ENCODE assay signal across 8 cellular contexts in the genomic region with DNA sequence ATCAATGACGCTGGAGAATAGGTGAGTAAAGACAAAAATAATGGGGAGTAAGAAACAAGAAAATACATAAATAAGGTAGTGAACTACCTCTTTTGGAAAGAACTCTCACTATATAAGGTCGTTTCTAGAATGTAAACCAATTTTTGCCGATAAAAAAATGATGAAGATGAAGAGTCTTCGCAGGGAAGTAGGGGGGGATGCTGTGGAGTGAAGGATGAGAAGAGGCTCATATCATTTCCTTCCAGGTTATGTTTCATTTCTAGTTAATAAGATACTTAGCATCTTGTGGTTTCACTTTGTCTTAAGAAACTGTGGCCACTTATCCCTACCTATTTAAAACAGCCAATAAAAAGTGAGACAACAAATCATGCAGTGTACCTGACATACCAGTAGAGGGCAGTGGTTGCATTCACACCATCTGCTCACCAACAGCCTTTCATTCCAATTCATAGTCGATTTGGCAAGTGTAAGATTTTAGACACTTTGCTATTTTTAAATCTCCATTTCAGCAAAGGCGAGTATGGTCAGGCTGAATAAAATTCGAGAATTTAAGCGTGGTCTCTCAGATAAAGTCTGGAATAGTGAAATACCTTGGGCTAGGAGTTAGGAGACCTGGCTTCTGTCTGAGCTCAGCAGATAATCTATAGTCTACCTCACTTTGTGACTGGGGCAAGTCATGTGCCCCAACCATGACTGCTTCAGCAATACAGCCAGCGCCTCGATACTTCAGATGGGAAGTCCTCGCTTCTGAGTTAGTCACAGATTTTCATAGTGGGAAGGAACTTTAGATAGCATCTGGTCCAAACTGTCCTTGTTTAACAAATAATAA. TPM values are rescaled to one million over a fixed set of nuclear protein-coding genes. Genes with fewer than 3 reads are reported as not detected.
DNase-seq lines count a peak whose midpoint lies in the region; ATAC-seq and FAIRE-seq lines count a peak whose summit lies in the region.

No MANE protein-coding gene starts in this region.

- H3K4me3 ChIP-seq in trophoblast cell (ENCODE audit: low read depth, low read length): no peak overlapping the region

- no CpG with 5 or more reads among the region's 11 CpGs for WGBS in trophoblast cell (ENCODE audit: extremely low coverage, insufficient coverage, insufficient read length)

- no peak overlapping the region for H4K8ac ChIP-seq in trophoblast cell (ENCODE audit: low read depth, low read length)

- H3K79me2 ChIP-seq in trophoblast cell (ENCODE audit: control insufficient read depth, insufficient read depth, low read length, poor library complexity): no peaks in the 10 kb centered on the region

- no peak overlapping the region for H3K14ac ChIP-seq in trophoblast cell (ENCODE audit: low read length)

- FAIRE-seq in G401.6 (lab: Jason Lieb, UNC): peak; percentile 96

- H2BK5ac ChIP-seq in trophoblast cell (ENCODE audit: low read depth, low read length, poor library complexity): no peak overlapping the region

- H3K4ac ChIP-seq in trophoblast cell (ENCODE audit: low read depth, low read length): no peak overlapping the region

- H3K27me3 ChIP-seq in trophoblast cell (ENCODE audit: insufficient read depth, low read length): no peaks in the 10 kb centered on the region

- no peak overlapping the region for H3K4me2 ChIP-seq in trophoblast cell (ENCODE audit: low read length)

- H2BK12ac ChIP-seq in trophoblast cell (ENCODE audit: low read length): no peak overlapping the region

- H2BK120ac ChIP-seq in trophoblast cell (ENCODE audit: insufficient read depth, low read length, poor library complexity): no peak overlapping the region

- peak; percentile 86 for ATAC-seq in GM21381 (IDR thresholded peaks at IDR 0.05; ENCODE audit: unreplicated experiment)

- no peaks in the 10 kb centered on the region for H3K4me1 ChIP-seq in trophoblast cell (ENCODE audit: control insufficient read depth in 1 of 2, insufficient read depth in 2 of 2, low read length in 2 of 2)

- DNase-seq in HK-2 (ENCODE audit: unreplicated experiment) (peak; percentile 17), NOMO-1 treated with dmso at 0.1 percent for 144 hours (lab: John Stamatoyannopoulos, UW; ENCODE audit: unreplicated experiment) (peak; percentile 22), globus pallidus (ENCODE audit: low spot score) (peak; percentile 51), trophoblast cell (peak; percentile 25 to 72), NCI-H1930 (lab: John Stamatoyannopoulos, UW) (no peak)
- peak; percentile 44 for DNase-seq in activated naive CD4-positive, alpha-beta T cell treated with Interleukin-2 at 50 U/mL for 16 hours

- H3K9me3 ChIP-seq in trophoblast cell (ENCODE audit: insufficient read depth, low read depth, low read length): no peaks in the 10 kb centered on the region

- H4K91ac ChIP-seq in trophoblast cell (ENCODE audit: low read depth, low read length): no peak overlapping the region

- H3K79me1 ChIP-seq in trophoblast cell (ENCODE audit: low read length): no peaks in the 10 kb centered on the region

- H2AK5ac ChIP-seq in trophoblast cell (ENCODE audit: low read length): no peak overlapping the region

- H3K18ac ChIP-seq in trophoblast cell (ENCODE audit: low read length): no peak overlapping the region

- H3K9ac ChIP-seq in trophoblast cell (ENCODE audit: low read length): no peak overlapping the region

- no peak overlapping the region for H4K12ac ChIP-seq in trophoblast cell (ENCODE audit: low read depth, low read length)

- no peak overlapping the region for H3K27ac ChIP-seq in trophoblast cell (ENCODE audit: low read depth, low read length)

- no peaks in the 10 kb centered on the region for H3K36me3 ChIP-seq in trophoblast cell (ENCODE audit: control insufficient read depth in 1 of 2, insufficient read depth in 2 of 2, low read length in 2 of 2)

- H2AFZ ChIP-seq in trophoblast cell (ENCODE audit: insufficient read depth, low read length, poor library complexity): no peak overlapping the region

- no peak overlapping the region for H3K23ac ChIP-seq in trophoblast cell (ENCODE audit: low read length)

RNA-seq across cellular contexts. Expression of gene ICE2, which starts 28.9 kb away (rescaled TPM):
- polyA plus RNA-seq in trophoblast cell (2013): 18.5 and 21.0 TPM in 2 replicates

Comparison
In these comparisons a context has a peak if more than half of its experiments do, and no peak if none do; other contexts are left out.
1. DNase-seq: peak in HK-2 (single experiment), NOMO-1 treated with dmso at 0.1 percent for 144 hours (single experiment), activated naive CD4-positive, alpha-beta T cell treated with Interleukin-2 at 50 U/mL for 16 hours (single experiment), globus pallidus (single experiment) and trophoblast cell (2 of 2); none in NCI-H1930 (0 of 2).